8 cellular contexts compared by ENCODE assay signal in the genomic region with DNA sequence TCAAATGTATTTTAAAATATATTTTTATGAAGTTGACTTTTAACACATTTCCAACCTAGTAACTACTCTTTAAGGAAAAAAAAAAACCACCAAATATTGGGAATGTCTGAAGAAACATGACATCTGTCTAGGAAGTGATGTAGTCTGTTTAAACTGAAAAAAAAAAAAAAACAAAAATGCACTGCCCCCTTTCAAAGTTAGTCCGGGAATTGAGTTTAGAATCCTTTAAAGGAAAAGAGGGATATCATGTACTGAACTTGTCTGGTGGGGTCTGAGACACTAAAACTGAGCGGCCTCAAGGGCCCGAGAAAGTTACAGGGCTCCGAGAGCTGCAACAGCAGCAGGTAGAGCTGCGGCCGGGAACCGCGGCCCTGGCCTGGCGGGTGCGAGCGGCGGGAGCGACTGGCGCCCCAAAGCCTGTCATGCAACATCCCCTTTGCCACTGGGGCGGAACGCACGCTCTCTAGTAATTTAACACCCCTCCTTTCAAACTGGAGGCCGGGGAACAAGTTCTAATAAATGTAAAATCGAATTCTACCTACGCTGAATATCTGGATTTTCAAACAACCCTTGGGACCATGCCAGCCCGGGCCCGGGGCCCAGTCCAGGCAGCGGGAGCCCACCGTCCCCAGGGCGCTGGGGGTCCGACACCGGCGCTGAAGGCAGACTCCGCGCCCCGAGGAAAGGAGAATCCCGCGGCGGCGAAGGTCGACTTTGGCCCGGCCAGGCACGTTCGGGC. TPM values are rescaled to one million over a fixed set of nuclear protein-coding genes. Genes with fewer than 3 reads are reported as not detected.
DNase-seq lines count a peak whose midpoint lies in the region; ATAC-seq and TF ChIP-seq lines count a peak whose summit lies in the region.

No MANE protein-coding gene starts in this region.

- peaks cover 69% of the 10 kb centered on the region for H3K4me1 Mint-ChIP-seq in Caco-2 (ENCODE audit: low read depth, unreplicated experiment)

- H3K36me3 Mint-ChIP-seq in Caco-2 (ENCODE audit: insufficient read depth, unreplicated experiment): peaks cover 63% of the 10 kb centered on the region

- ATAC-seq in GM21360 (IDR thresholded peaks at IDR 0.05; ENCODE audit: unreplicated experiment): peak; percentile 62

- CTCF ChIA-PET in Caco-2 (lab: Charles Lee): interaction anchor here (0.6 to 1.5 kb wide), 6 partner anchors 10 to 137 kb away, joined by 3 to 6 read pairs (median 3); no protein-coding TSS in a partner anchor

- H3K27ac ChIP-seq in HL-60 (replicated peaks) (peak overlapping the region; percentile 89), adrenal gland (peak overlapping the region; percentile 82 to 98 (median 97)), right atrium auricular region (peak overlapping the region; percentile 97), prostate gland (peak overlapping the region; percentile 96 to 99)

- intact Hi-C loops in Caco-2 (cut with micrococcal nuclease; ENCODE audit: unreplicated experiment) (loop anchor here (1.0 to 10.0 kb wide), 2 partner anchors 81 to 201 kb away; partner anchors contain the start of gene ZC3H12C), adrenal gland (cut with DNase I) (loop anchor here in 1 of 2 donors (5.0 to 10.0 kb wide), 2 partner anchors 59 to 137 kb away; no protein-coding TSS in a partner anchor), prostate gland (cut with DNase I) (loop anchor here (5.0 to 10.0 kb wide), 2 partner anchors 139 to 203 kb away; partner anchors contain the start of gene ZC3H12C)

- WGBS in adrenal gland, 4 donors: 0% methylated on average over 10 to 39 of the region's 39 CpGs
- WGBS in prostate gland: under 1% methylated on average over 35 of the region's 39 CpGs

- TF ChIP-seq POLR2A in adrenal gland (IDR thresholded peaks at IDR 0.05) (peak in 1 of 2 donors; percentile 44), prostate gland (IDR thresholded peaks at IDR 0.05) (no peak)

- H3K4me3 ChIP-seq in Caco-2 (ENCODE audit: low read depth, low read length) (peak overlapping the region; percentile 98), HL-60 (replicated peaks; ENCODE audit: insufficient read depth, low read length) (peak overlapping the region; percentile 86), adrenal gland (peak overlapping the region; percentile 52 to 93 (median 82)), right atrium auricular region (peak overlapping the region; percentile 88 to 89), prostate gland (peak overlapping the region; percentile 87 to 93)

- TF ChIP-seq CTCF in Caco-2 (IDR thresholded peaks at IDR 0.05; ENCODE audit: insufficient read depth in 1 of 2, low read depth in 1 of 2, low read length in 1 of 2, severe bottlenecking in 1 of 2, unreplicated experiment in 1 of 2): no peak
- TF ChIP-seq CTCF in HL-60 (IDR thresholded peaks at IDR 0.05; ENCODE audit: insufficient read depth, low read length): no peak
- no peak for TF ChIP-seq CTCF in adrenal gland (IDR thresholded peaks at IDR 0.05)
- no peak for TF ChIP-seq CTCF in right atrium auricular region (IDR thresholded peaks at IDR 0.05)
- no peak for TF ChIP-seq CTCF in prostate gland (IDR thresholded peaks at IDR 0.05)

- peaks cover 7% of the 10 kb centered on the region; the same call in 1 of the 2 replicates for H3K9me3 ChIP-seq in Caco-2
- H3K9me3 ChIP-seq in adrenal gland (replicated peaks in 1 of 3): no peaks in the 10 kb centered on the region
- no peaks in the 10 kb centered on the region for H3K9me3 ChIP-seq in right atrium auricular region
- no peaks in the 10 kb centered on the region for H3K9me3 ChIP-seq in prostate gland

- DNase-seq in Caco-2 (peak; percentile 65 to 75), HL-60 (ENCODE audit: low read depth in 1 of 2, low spot score in 1 of 2) (peak in 1 of 2 experiments; percentile 70), SK-MEL-5 (ENCODE audit: low read depth, low spot score) (peak; percentile 32), adrenal gland (peak; percentile 39 to 72 (median 65)), right atrium auricular region (ENCODE audit: low spot score) (no peak), prostate gland (ENCODE audit: low spot score) (peak; percentile 48), NCI-H524 treated with DMSO at 0.1 percent for 48 hours (lab: John Stamatoyannopoulos, UW) (no peak)

- BruUV-seq in Caco-2 (replicated peaks; lab: Mats Ljungman, UMichigan): no TSS peak

- H3K4me3 Mint-ChIP-seq in Caco-2 (ENCODE audit: unreplicated experiment): peak overlapping the region; percentile 91

- H3K36me3 ChIP-seq in Caco-2 (ENCODE audit: control insufficient read depth, insufficient read depth, low read length) (no peaks in the 10 kb centered on the region; the same call in 1 of the 2 replicates), adrenal gland (replicated peaks in 1 of 2) (no peaks in the 10 kb centered on the region), right atrium auricular region (no peaks in the 10 kb centered on the region), prostate gland (no peaks in the 10 kb centered on the region)

- POLR2A ChIA-PET in Caco-2 (lab: Charles Lee): interaction anchor here (1.0 to 2.3 kb wide), 4 partner anchors 62 to 134 kb away, joined by 3 to 8 read pairs (median 3); partner anchors contain the start of gene FDX1

- in situ Hi-C loops in SK-MEL-5 (cut with HindIII; ENCODE audit: low pct_unique_long_range_greater_than_20kb, low sequenced_read_pairs): no loop called here

- H3K27me3 ChIP-seq in Caco-2 (replicated peaks; ENCODE audit: control insufficient read depth, insufficient read depth, low read length): no peaks in the 10 kb centered on the region
- no peaks in the 10 kb centered on the region for H3K27me3 ChIP-seq in HL-60 (ENCODE audit: insufficient read depth, poor library complexity, severe bottlenecking)
- no peaks in the 10 kb centered on the region for H3K27me3 ChIP-seq in adrenal gland
- H3K27me3 ChIP-seq in right atrium auricular region: no peaks in the 10 kb centered on the region
- no peaks in the 10 kb centered on the region for H3K27me3 ChIP-seq in prostate gland (replicated peaks; ENCODE audit: insufficient read depth)

- H3K4me1 ChIP-seq in Caco-2 (peaks cover 51% of the 10 kb centered on the region), adrenal gland (replicated peaks in 1 of 2) (peaks cover 33 to 51% of the 10 kb centered on the region in 2 donors), right atrium auricular region (peaks cover 0 to 39% of the 10 kb centered on the region in 2 donors), prostate gland (replicated peaks) (no peaks in the 10 kb centered on the region)

- H3K27ac Mint-ChIP-seq in Caco-2 (ENCODE audit: unreplicated experiment): peak overlapping the region; percentile 85

- no peaks in the 10 kb centered on the region for H3K27me3 Mint-ChIP-seq in Caco-2 (ENCODE audit: insufficient read depth, unreplicated experiment)

- peaks cover 9% of the 10 kb centered on the region for H3K9me3 Mint-ChIP-seq in Caco-2 (ENCODE audit: unreplicated experiment)

RNA-seq across cellular contexts. Expression of gene RDX, which starts 0.8 kb away (rescaled TPM):
- total RNA-seq in Caco-2 (2022): 250 and 251 TPM in 2 replicates
- total RNA-seq in SK-MEL-5 (2014; rRNA removed; shearing (Covaris generic)): 99.6 and 107 TPM in 2 replicates
- 62.0 and 79.5 TPM in 2 replicates for polyA plus RNA-seq in SK-MEL-5 (2015; cell fraction: cytosol; rRNA removed)
- 49.0 and 52.9 TPM in 2 replicates for polyA plus RNA-seq in SK-MEL-5 (2015; cell fraction: nucleus; rRNA removed)
- 1,000 to 10,000 TPM in 1 of 8 donors, 100 to 1,000 TPM in 7; 229 to 1,153 (median 673) TPM for total RNA-seq in adrenal gland
- 100 to 1,000 TPM in 2 of 3 donors, 10 to 100 TPM in 1; 82.4 to 581 (median 196) TPM for polyA plus RNA-seq in adrenal gland
- 10 to 100 TPM; 58.8 to 78.5 TPM for total RNA-seq in right atrium auricular region
- 100 to 1,000 TPM in 1 of 2 donors, 10 to 100 TPM in 1; 45.4 to 136 TPM for total RNA-seq in prostate gland

Comparison
In these comparisons a context has a peak if more than half of its experiments do, and no peak if none do; other contexts are left out.
1. DNase-seq: peak in Caco-2 (2 of 2), SK-MEL-5 (single experiment), adrenal gland (7 of 7) and prostate gland (single experiment); none in right atrium auricular region (single experiment) and NCI-H524 treated with DMSO at 0.1 percent for 48 hours (single experiment).
2. Peak in every context shown above with its lines, with median percentiles within 50 percentile points of each other: H3K4me3 ChIP-seq and H3K27ac ChIP-seq.